ENCODE assay signal across 1 cellular context in the genomic region with DNA sequence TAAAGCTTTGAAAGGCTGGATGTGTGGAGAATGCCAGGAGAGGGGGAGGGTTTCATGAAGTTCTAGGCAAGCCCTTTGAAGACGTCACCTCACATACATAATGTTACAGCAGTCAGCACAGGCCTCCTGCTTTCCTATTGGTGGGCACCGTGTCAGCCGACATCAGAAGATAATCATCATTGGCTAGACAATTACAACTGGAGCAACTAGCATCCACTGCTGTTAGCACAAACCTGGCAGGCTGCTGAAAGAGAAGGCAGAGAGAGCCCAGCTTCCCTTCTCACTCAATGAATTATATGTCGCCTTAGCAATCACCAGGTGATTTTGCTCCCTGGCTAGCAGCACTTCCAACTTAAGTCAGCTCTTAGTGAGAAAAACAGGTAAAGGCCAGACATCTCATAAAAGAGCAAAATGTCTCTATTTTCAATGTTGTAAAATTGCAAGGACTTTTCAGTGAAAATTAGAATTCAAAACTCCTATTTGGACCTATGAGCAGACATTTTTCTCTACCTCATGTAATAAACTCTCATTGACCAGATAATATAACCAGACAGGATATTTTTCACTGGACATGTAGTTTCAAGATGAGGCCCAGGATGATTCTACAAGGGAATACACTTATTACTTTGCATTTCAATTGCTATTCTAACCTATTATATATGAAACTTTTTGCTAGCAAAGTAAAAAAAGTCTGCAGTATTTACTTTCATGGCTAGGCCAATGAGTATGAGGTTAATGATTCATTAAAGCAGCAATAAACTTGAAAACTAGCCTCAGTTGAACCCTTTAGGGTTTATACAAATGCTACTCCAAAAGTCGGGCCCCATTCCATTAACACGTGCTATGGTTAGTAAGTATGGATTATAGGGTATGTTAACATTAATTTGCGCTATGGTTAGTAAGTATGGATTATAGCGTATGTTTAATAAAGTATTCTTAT.
A peak's percentile ranks its signal among the peaks of the same experiment; 100 is the strongest.
TF ChIP-seq lines count a peak whose summit lies in the region.

No MANE protein-coding gene starts in this region.

TF ChIP-seq in K562, 482 proteins besides CTCF, POLR2A, EP300 and RAD21 (continued from another document and continues in another):
- TF ChIP-seq, protein P1, sequence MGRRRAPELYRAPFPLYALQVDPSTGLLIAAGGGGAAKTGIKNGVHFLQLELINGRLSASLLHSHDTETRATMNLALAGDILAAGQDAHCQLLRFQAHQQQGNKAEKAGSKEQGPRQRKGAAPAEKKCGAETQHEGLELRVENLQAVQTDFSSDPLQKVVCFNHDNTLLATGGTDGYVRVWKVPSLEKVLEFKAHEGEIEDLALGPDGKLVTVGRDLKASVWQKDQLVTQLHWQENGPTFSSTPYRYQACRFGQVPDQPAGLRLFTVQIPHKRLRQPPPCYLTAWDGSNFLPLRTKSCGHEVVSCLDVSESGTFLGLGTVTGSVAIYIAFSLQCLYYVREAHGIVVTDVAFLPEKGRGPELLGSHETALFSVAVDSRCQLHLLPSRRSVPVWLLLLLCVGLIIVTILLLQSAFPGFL (CRISPR knock-in tag; IDR thresholded peaks at IDR 0.05): no peak
- TF ChIP-seq KHSRP (IDR thresholded peaks at IDR 0.05) (no peak), ZKSCAN8 (CRISPR knock-in tag; IDR thresholded peaks at IDR 0.05) (no peak), TBP (optimal IDR thresholded peaks at IDR 0.05; ENCODE audit: low read depth, low read length) (peak; percentile 97), BACH1 (tag; IDR thresholded peaks at IDR 0.05) (no peak), SP1 (CRISPR knock-in tag; IDR thresholded peaks at IDR 0.05) (peak; percentile 16; the same call in 1 of the 2 replicates), NR4A1 (CRISPR knock-in tag; IDR thresholded peaks at IDR 0.05) (no peak), NR4A1 (tag; IDR thresholded peaks at IDR 0.05) (no peak), YY1 (IDR thresholded peaks at IDR 0.05; ENCODE audit: borderline replicate concordance in 1 of 3, control insufficient read depth in 1 of 3, extremely low read depth in 1 of 3, insufficient read depth in 3 of 3, insufficient read length in 1 of 3, insufficient replicate concordance in 2 of 3, low read depth in 1 of 3, low read length in 2 of 3) (peak in 1 of 3 experiments; percentile 58), ZNF175 (CRISPR knock-in tag; IDR thresholded peaks at IDR 0.05; ENCODE audit: low read depth) (0 out of 2 replicates have a peak, but pooled peaks have one; percentile 30), MAZ (CRISPR knock-in tag; conservative IDR thresholded peaks at IDR 0.05 in 1 of 2, IDR thresholded peaks at IDR 0.05 in 1 of 2) (peak in 1 of 2 experiments; percentile 8; a peak in 1 of 4 replicates), TAF7 (tag; IDR thresholded peaks at IDR 0.05) (peak; percentile 67), RBFOX2 (IDR thresholded peaks at IDR 0.05; ENCODE audit: low read depth, low read length) (peak; percentile 71), MXI1 (IDR thresholded peaks at IDR 0.05; ENCODE audit: low read depth, low read length) (no peak), HCFC1 (IDR thresholded peaks at IDR 0.05; ENCODE audit: low read depth, low read length) (no peak), FOXP1 (CRISPR knock-in tag; IDR thresholded peaks at IDR 0.05) (0 out of 2 replicates have a peak, but pooled peaks have one; percentile 28), SAFB (IDR thresholded peaks at IDR 0.05; ENCODE audit: borderline replicate concordance, low read depth, low read length) (no peak), ZNF217 (CRISPR knock-in tag; IDR thresholded peaks at IDR 0.05) (no peak), POLR2H (tag; IDR thresholded peaks at IDR 0.05; ENCODE audit: low read depth) (peak; percentile 95), CEBPG (CRISPR knock-in tag; IDR thresholded peaks at IDR 0.05) (peak; percentile 34; the same call in 1 of the 2 replicates), CEBPG (tag; conservative IDR thresholded peaks at IDR 0.05 in 1 of 2, IDR thresholded peaks at IDR 0.05 in 1 of 2) (no peak), C11orf30 (IDR thresholded peaks at IDR 0.05; ENCODE audit: low read depth) (no peak)
- TF ChIP-seq, protein P2, sequence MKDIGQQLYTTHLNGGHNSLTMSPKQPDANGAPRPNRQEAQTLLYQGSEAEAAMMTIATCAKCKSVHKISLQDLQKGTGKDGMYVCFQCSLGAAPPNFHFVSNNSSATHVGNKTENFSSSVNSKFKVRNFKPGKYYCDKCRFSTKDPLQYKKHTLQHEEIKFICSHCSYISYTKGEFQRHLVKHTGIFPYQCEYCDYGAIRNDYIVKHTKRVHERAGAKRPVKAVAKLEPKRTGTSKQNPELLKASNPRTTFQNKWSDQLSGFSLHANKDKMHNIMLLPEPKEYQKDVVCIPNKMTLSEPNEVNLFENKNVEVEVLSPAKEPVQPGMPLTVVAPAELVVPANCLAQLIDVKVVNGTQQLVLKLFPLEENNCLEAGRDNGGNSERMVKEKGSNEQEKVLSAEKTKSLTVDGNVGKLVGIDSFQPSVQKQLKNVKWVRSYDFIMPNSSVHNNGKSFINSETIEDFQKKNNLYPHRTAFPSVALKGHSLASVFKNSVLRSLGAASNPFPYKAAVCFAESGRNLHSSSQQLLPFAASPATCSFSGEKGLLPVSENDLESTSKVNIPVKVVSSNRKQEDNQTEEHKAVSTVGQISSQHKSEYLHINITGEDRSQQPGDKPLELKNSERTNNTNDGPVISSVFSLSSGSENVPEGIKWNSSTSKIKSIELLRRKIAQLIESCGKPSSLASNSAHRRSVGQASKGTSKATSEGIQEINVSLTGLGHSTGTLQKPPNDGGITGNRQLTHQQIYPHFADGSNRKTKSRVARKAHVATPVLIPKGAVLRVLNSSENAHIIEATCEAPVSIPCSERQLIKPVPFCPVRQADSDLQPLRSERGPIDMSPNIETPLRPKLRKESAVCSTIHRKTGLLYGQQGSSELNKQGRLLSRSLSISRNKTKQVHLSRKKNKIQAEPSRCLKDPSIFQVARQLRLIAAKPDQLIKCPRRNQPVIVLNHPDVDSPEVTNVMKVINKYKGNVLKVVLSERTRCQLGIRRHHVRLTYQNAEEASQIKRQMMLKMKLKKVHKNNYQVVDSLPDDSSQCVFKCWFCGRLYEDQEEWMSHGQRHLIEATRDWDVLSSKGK (CRISPR knock-in tag; IDR thresholded peaks at IDR 0.05): no peak
- TF ChIP-seq, protein P3, sequence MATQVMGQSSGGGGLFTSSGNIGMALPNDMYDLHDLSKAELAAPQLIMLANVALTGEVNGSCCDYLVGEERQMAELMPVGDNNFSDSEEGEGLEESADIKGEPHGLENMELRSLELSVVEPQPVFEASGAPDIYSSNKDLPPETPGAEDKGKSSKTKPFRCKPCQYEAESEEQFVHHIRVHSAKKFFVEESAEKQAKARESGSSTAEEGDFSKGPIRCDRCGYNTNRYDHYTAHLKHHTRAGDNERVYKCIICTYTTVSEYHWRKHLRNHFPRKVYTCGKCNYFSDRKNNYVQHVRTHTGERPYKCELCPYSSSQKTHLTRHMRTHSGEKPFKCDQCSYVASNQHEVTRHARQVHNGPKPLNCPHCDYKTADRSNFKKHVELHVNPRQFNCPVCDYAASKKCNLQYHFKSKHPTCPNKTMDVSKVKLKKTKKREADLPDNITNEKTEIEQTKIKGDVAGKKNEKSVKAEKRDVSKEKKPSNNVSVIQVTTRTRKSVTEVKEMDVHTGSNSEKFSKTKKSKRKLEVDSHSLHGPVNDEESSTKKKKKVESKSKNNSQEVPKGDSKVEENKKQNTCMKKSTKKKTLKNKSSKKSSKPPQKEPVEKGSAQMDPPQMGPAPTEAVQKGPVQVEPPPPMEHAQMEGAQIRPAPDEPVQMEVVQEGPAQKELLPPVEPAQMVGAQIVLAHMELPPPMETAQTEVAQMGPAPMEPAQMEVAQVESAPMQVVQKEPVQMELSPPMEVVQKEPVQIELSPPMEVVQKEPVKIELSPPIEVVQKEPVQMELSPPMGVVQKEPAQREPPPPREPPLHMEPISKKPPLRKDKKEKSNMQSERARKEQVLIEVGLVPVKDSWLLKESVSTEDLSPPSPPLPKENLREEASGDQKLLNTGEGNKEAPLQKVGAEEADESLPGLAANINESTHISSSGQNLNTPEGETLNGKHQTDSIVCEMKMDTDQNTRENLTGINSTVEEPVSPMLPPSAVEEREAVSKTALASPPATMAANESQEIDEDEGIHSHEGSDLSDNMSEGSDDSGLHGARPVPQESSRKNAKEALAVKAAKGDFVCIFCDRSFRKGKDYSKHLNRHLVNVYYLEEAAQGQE (CRISPR knock-in tag; IDR thresholded peaks at IDR 0.05; ENCODE audit: low read depth): no peak
- TF ChIP-seq, protein P4, sequence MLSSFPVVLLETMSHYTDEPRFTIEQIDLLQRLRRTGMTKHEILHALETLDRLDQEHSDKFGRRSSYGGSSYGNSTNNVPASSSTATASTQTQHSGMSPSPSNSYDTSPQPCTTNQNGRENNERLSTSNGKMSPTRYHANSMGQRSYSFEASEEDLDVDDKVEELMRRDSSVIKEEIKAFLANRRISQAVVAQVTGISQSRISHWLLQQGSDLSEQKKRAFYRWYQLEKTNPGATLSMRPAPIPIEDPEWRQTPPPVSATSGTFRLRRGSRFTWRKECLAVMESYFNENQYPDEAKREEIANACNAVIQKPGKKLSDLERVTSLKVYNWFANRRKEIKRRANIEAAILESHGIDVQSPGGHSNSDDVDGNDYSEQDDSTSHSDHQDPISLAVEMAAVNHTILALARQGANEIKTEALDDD (IDR thresholded peaks at IDR 0.05): peak; percentile 51; the same call in 1 of the 2 replicates
- TF ChIP-seq, protein P5, sequence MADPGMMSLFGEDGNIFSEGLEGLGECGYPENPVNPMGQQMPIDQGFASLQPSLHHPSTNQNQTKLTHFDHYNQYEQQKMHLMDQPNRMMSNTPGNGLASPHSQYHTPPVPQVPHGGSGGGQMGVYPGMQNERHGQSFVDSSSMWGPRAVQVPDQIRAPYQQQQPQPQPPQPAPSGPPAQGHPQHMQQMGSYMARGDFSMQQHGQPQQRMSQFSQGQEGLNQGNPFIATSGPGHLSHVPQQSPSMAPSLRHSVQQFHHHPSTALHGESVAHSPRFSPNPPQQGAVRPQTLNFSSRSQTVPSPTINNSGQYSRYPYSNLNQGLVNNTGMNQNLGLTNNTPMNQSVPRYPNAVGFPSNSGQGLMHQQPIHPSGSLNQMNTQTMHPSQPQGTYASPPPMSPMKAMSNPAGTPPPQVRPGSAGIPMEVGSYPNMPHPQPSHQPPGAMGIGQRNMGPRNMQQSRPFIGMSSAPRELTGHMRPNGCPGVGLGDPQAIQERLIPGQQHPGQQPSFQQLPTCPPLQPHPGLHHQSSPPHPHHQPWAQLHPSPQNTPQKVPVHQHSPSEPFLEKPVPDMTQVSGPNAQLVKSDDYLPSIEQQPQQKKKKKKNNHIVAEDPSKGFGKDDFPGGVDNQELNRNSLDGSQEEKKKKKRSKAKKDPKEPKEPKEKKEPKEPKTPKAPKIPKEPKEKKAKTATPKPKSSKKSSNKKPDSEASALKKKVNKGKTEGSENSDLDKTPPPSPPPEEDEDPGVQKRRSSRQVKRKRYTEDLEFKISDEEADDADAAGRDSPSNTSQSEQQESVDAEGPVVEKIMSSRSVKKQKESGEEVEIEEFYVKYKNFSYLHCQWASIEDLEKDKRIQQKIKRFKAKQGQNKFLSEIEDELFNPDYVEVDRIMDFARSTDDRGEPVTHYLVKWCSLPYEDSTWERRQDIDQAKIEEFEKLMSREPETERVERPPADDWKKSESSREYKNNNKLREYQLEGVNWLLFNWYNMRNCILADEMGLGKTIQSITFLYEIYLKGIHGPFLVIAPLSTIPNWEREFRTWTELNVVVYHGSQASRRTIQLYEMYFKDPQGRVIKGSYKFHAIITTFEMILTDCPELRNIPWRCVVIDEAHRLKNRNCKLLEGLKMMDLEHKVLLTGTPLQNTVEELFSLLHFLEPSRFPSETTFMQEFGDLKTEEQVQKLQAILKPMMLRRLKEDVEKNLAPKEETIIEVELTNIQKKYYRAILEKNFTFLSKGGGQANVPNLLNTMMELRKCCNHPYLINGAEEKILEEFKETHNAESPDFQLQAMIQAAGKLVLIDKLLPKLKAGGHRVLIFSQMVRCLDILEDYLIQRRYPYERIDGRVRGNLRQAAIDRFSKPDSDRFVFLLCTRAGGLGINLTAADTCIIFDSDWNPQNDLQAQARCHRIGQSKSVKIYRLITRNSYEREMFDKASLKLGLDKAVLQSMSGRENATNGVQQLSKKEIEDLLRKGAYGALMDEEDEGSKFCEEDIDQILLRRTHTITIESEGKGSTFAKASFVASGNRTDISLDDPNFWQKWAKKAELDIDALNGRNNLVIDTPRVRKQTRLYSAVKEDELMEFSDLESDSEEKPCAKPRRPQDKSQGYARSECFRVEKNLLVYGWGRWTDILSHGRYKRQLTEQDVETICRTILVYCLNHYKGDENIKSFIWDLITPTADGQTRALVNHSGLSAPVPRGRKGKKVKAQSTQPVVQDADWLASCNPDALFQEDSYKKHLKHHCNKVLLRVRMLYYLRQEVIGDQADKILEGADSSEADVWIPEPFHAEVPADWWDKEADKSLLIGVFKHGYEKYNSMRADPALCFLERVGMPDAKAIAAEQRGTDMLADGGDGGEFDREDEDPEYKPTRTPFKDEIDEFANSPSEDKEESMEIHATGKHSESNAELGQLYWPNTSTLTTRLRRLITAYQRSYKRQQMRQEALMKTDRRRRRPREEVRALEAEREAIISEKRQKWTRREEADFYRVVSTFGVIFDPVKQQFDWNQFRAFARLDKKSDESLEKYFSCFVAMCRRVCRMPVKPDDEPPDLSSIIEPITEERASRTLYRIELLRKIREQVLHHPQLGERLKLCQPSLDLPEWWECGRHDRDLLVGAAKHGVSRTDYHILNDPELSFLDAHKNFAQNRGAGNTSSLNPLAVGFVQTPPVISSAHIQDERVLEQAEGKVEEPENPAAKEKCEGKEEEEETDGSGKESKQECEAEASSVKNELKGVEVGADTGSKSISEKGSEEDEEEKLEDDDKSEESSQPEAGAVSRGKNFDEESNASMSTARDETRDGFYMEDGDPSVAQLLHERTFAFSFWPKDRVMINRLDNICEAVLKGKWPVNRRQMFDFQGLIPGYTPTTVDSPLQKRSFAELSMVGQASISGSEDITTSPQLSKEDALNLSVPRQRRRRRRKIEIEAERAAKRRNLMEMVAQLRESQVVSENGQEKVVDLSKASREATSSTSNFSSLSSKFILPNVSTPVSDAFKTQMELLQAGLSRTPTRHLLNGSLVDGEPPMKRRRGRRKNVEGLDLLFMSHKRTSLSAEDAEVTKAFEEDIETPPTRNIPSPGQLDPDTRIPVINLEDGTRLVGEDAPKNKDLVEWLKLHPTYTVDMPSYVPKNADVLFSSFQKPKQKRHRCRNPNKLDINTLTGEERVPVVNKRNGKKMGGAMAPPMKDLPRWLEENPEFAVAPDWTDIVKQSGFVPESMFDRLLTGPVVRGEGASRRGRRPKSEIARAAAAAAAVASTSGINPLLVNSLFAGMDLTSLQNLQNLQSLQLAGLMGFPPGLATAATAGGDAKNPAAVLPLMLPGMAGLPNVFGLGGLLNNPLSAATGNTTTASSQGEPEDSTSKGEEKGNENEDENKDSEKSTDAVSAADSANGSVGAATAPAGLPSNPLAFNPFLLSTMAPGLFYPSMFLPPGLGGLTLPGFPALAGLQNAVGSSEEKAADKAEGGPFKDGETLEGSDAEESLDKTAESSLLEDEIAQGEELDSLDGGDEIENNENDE (IDR thresholded peaks at IDR 0.05; ENCODE audit: low read depth, low read length): no peak
- TF ChIP-seq, protein P6, sequence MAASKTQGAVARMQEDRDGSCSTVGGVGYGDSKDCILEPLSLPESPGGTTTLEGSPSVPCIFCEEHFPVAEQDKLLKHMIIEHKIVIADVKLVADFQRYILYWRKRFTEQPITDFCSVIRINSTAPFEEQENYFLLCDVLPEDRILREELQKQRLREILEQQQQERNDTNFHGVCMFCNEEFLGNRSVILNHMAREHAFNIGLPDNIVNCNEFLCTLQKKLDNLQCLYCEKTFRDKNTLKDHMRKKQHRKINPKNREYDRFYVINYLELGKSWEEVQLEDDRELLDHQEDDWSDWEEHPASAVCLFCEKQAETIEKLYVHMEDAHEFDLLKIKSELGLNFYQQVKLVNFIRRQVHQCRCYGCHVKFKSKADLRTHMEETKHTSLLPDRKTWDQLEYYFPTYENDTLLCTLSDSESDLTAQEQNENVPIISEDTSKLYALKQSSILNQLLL (CRISPR knock-in tag; IDR thresholded peaks at IDR 0.05; ENCODE audit: borderline replicate concordance): no peak
